Comparison of ENCODE assay signal across 25 cellular contexts in genomic region chr9:79120533-79121315, GRCh38.
A peak's percentile ranks its signal among the peaks of the same experiment; 100 is the strongest.
DNase-seq lines count a peak whose midpoint lies in the region; ATAC-seq, FAIRE-seq and TF ChIP-seq lines count a peak whose summit lies in the region.
"Had no signal": no experiment of that assay in that cellular context is flagged by ENCODE, and none has a peak within 500 bp of the region (broad histone marks: within the 10 kb centered on the region; RNA-seq: fewer than 3 reads in every experiment).

No MANE protein-coding gene starts in this region.

- H3K79me2 ChIP-seq in GM23338 (replicated peaks; ENCODE audit: insufficient read depth) (no peaks in the 10 kb centered on the region), keratinocyte (ENCODE audit: control insufficient read depth, insufficient read depth, low read length) (no peaks in the 10 kb centered on the region)

- no peaks in the 10 kb centered on the region for H3K9me1 ChIP-seq in keratinocyte (ENCODE audit: control insufficient read depth, extremely low read depth, insufficient read depth, low read length)

- dilution Hi-C loops in keratinocyte (cut with MboI; ENCODE audit: extremely low pct_ligation_motif_present, low sequenced_read_pairs), result no loop called here

- H3F3A ChIP-seq in GM23338 (replicated peaks; ENCODE audit: low read depth), result no peaks in the 10 kb centered on the region

- peaks cover 33% of the 10 kb centered on the region; the same call in 1 of the 2 replicates for H3K9me2 ChIP-seq in GM23338 (ENCODE audit: insufficient read depth)

- peaks cover 3% of the 10 kb centered on the region; the same call in 1 of the 3 replicates for H3K4me1 Mint-ChIP-seq in GM23338
- H3K4me1 Mint-ChIP-seq: activated B cell treated with CpG ODN at 0.5 μM for 24 hours; activated CD4-positive, alpha-beta memory T cell treated with anti-CD3 and anti-CD28 coated beads, Interleukin-2, amount 10 ng/mL, durations not matched to agents 7 days and 5 days; naive thymus-derived CD4-positive, alpha-beta T cell had no signal

- no peak overlapping the region for H3K4me2 ChIP-seq in GM23338
- H3K4me2 ChIP-seq in keratinocyte (ENCODE audit: control insufficient read depth, extremely low read depth, insufficient read depth, low read depth, low read length), result no peak overlapping the region

- H3K9ac ChIP-seq in keratinocyte (ENCODE audit: control insufficient read depth, extremely low read depth, insufficient read depth, low read length), result no peak overlapping the region
- H3K9ac ChIP-seq: GM23248 had no signal

- H3K4me1 ChIP-seq in GM23338 (ENCODE audit: insufficient read depth), result no peaks in the 10 kb centered on the region
- no peaks in the 10 kb centered on the region for H3K4me1 ChIP-seq in keratinocyte (ENCODE audit: control insufficient read depth, extremely low read depth, insufficient read depth, low read length)

- no peaks in the 10 kb centered on the region for H3K9me3 ChIP-seq in keratinocyte (ENCODE audit: control insufficient read depth, low read depth, low read length)

- H2AFZ ChIP-seq in GM23338, result no peak overlapping the region
- no peak overlapping the region for H2AFZ ChIP-seq in keratinocyte (ENCODE audit: control insufficient read depth, low read length)
- H2AFZ ChIP-seq: GM23248 had no signal

- H3K27ac ChIP-seq in GM23338 (ENCODE audit: low read depth) (no peak overlapping the region), keratinocyte (ENCODE audit: control insufficient read depth, insufficient read depth, low read length) (no peak overlapping the region)
- H3K27ac ChIP-seq: coronary artery, GM23248 had no signal

- H3K9me3 Mint-ChIP-seq in GM23338, result no peaks in the 10 kb centered on the region
- H3K9me3 Mint-ChIP-seq: activated B cell treated with CpG ODN at 0.5 μM for 24 hours; activated CD4-positive, alpha-beta memory T cell treated with anti-CD3 and anti-CD28 coated beads, Interleukin-2, amount 10 ng/mL, durations not matched to agents 7 days and 5 days; stimulated activated naive CD8-positive, alpha-beta T cell treated with anti-CD3 and anti-CD28 coated beads, Interleukin-15, Interleukin-2, amounts not matched to agents 100 ng/mL and 50 ng/mL, for 24 hours; T-helper 2 cell treated with Interferon-gamma antibody and Interleukin-4, amounts not matched to agents 5 μg/mL and 100 μg/mL, for 36 hours had no signal

- H3K4me3 ChIP-seq in GM23338 (no peak overlapping the region), keratinocyte (ENCODE audit: control insufficient read depth in 2 of 3, extremely low read depth in 1 of 3, insufficient read depth in 2 of 3, low read depth in 1 of 3, low read length in 3 of 3) (no peak overlapping the region)
- H3K4me3 ChIP-seq: coronary artery, GM23248 had no signal

- no peaks in the 10 kb centered on the region for H3K36me3 Mint-ChIP-seq in GM23338 (ENCODE audit: low read depth)

- TF ChIP-seq CTCF in GM23338 (conservative IDR thresholded peaks at IDR 0.05; ENCODE audit: low read depth in 2 of 2) (no peak), keratinocyte (optimal IDR thresholded peaks at IDR 0.05 in 1 of 3, IDR thresholded peaks at IDR 0.05 in 1 of 3, conservative IDR thresholded peaks at IDR 0.05 in 1 of 3; ENCODE audit: extremely low read depth in 1 of 3, insufficient read depth in 2 of 3, low read length in 3 of 3) (no peak)

- H3K27ac Mint-ChIP-seq in GM23338, result no peak overlapping the region
- H3K27ac Mint-ChIP-seq: activated B cell treated with CpG ODN at 0.5 μM for 24 hours; activated CD4-positive, alpha-beta memory T cell treated with anti-CD3 and anti-CD28 coated beads, Interleukin-2, amount 10 ng/mL, durations not matched to agents 7 days and 5 days; CD4-positive, alpha-beta T cell; naive thymus-derived CD4-positive, alpha-beta T cell; stimulated activated naive CD8-positive, alpha-beta T cell treated with anti-CD3 and anti-CD28 coated beads, Interleukin-15, Interleukin-2, amounts not matched to agents 100 ng/mL and 50 ng/mL, for 24 hours; T-helper 2 cell treated with Interferon-gamma antibody and Interleukin-4, amounts not matched to agents 5 μg/mL and 100 μg/mL, for 36 hours had no signal

- DNase-seq in GM23338 (ENCODE audit: low spot score) (peak; percentile 4), NCI-H2081 (lab: John Stamatoyannopoulos, UW) (peak; percentile 72 to 93), OCI-M1 (lab: John Stamatoyannopoulos, UW) (peak; percentile 13), keratinocyte (ENCODE audit: low read depth, low spot score) (no peak), pons (ENCODE audit: low spot score) (no peak), urothelium cell line (ENCODE audit: low spot score) (no peak)
- DNase-seq: activated B cell treated with CpG ODN at 0.5 μM for 24 hours; activated CD4-positive, alpha-beta memory T cell treated with anti-CD3 and anti-CD28 coated beads, Interleukin-2, amount 10 ng/mL, durations not matched to agents 7 days and 5 days; activated naive CD4-positive, alpha-beta T cell treated with anti-CD3 and anti-CD28 coated beads, Interleukin-2, amount 50 U/mL, for 16 hours; activated T-cell treated with anti-CD3 and anti-CD28 coated beads, Interleukin-2, amount 50 U/mL, for 1 hour; CD4-positive, alpha-beta T cell; foreskin fibroblast; GM23248; KG1; naive thymus-derived CD4-positive, alpha-beta T cell; NCI-H1436 treated with DMSO at 0.1 percent for 48 hours; NCI-H526; stimulated activated CD4-positive, alpha-beta T cell treated with anti-CD3 and anti-CD28 coated beads, Interleukin-2, amount 100 ng/mL, for 24 hours; trophoblast cell had no signal

- H3K27me3 ChIP-seq in GM23338 (ENCODE audit: insufficient read depth) (no peaks in the 10 kb centered on the region), keratinocyte (ENCODE audit: control insufficient read depth, extremely low read depth, insufficient read depth, low read length) (no peaks in the 10 kb centered on the region)

- no peak overlapping the region for H3K4me3 Mint-ChIP-seq in GM23338
- H3K4me3 Mint-ChIP-seq: activated B cell treated with CpG ODN at 0.5 μM for 24 hours; activated CD4-positive, alpha-beta memory T cell treated with anti-CD3 and anti-CD28 coated beads, Interleukin-2, amount 10 ng/mL, durations not matched to agents 7 days and 5 days; CD4-positive, alpha-beta T cell; naive thymus-derived CD4-positive, alpha-beta T cell; stimulated activated naive CD8-positive, alpha-beta T cell treated with anti-CD3 and anti-CD28 coated beads, Interleukin-15, Interleukin-2, amounts not matched to agents 100 ng/mL and 50 ng/mL, for 24 hours; T-helper 2 cell treated with Interferon-gamma antibody and Interleukin-4, amounts not matched to agents 5 μg/mL and 100 μg/mL, for 36 hours had no signal

- peak; percentile 73 for ATAC-seq in GM23338
- ATAC-seq in GM18870 (IDR thresholded peaks at IDR 0.05; ENCODE audit: unreplicated experiment), result no peak
- ATAC-seq in HG03159 (IDR thresholded peaks at IDR 0.05; ENCODE audit: unreplicated experiment), result no peak
- ATAC-seq: naive thymus-derived CD4-positive, alpha-beta T cell; Panc1 had no signal

- H3K27me3 Mint-ChIP-seq in GM23338 (ENCODE audit: insufficient read depth, low read depth, poor library complexity), result no peaks in the 10 kb centered on the region
- H3K27me3 Mint-ChIP-seq: activated B cell treated with CpG ODN at 0.5 μM for 24 hours; activated CD4-positive, alpha-beta memory T cell treated with anti-CD3 and anti-CD28 coated beads, Interleukin-2, amount 10 ng/mL, durations not matched to agents 7 days and 5 days; CD4-positive, alpha-beta T cell; stimulated activated naive CD8-positive, alpha-beta T cell treated with anti-CD3 and anti-CD28 coated beads, Interleukin-15, Interleukin-2, amounts not matched to agents 100 ng/mL and 50 ng/mL, for 24 hours had no signal

- FAIRE-seq in keratinocyte (lab: Jason Lieb, UNC) (peak; percentile 36), urothelium cell line (lab: Jason Lieb, UNC) (no peak)

- H3K36me3 ChIP-seq in GM23338 (ENCODE audit: insufficient read depth) (no peaks in the 10 kb centered on the region), keratinocyte (ENCODE audit: control insufficient read depth in 2 of 2, extremely low read depth in 1 of 2, insufficient read depth in 2 of 2, low read length in 2 of 2) (no peaks in the 10 kb centered on the region)

- H4K20me1 ChIP-seq in GM23338 (replicated peaks; ENCODE audit: insufficient read depth), result no peaks in the 10 kb centered on the region
- no peaks in the 10 kb centered on the region for H4K20me1 ChIP-seq in keratinocyte (ENCODE audit: control insufficient read depth, extremely low read depth, insufficient read depth, low read length)

TF ChIP-seq in GM23338, 12 proteins besides CTCF, POLR2A, EP300 and RAD21 (continues in another document):
- TF ChIP-seq NANOG (IDR thresholded peaks at IDR 0.05; ENCODE audit: borderline replicate concordance) (no peak), STAT1 (IDR thresholded peaks at IDR 0.05; ENCODE audit: unreplicated experiment) (no peak), ZNF331 (CRISPR knock-in tag; IDR thresholded peaks at IDR 0.05; ENCODE audit: low read depth) (no peak), CREB1 (CRISPR knock-in tag; IDR thresholded peaks at IDR 0.05; ENCODE audit: low read depth) (no peak), JUNB (IDR thresholded peaks at IDR 0.05; ENCODE audit: unreplicated experiment) (no peak), ZNF114 (CRISPR knock-in tag; IDR thresholded peaks at IDR 0.05) (no peak), EZH2phosphoT487 (IDR thresholded peaks at IDR 0.05; ENCODE audit: unreplicated experiment) (no peak), REST (IDR thresholded peaks at IDR 0.05; ENCODE audit: unreplicated experiment) (no peak)

Comparison
In these comparisons a context has a peak if more than half of its experiments do, and no peak if none do; other contexts are left out.
1. DNase-seq: peak in GM23338 (single experiment), NCI-H2081 (2 of 2) and OCI-M1 (single experiment); none in keratinocyte (single experiment), pons (single experiment) and urothelium cell line (single experiment).